12 cellular contexts compared by ENCODE assay signal in the genomic region with DNA sequence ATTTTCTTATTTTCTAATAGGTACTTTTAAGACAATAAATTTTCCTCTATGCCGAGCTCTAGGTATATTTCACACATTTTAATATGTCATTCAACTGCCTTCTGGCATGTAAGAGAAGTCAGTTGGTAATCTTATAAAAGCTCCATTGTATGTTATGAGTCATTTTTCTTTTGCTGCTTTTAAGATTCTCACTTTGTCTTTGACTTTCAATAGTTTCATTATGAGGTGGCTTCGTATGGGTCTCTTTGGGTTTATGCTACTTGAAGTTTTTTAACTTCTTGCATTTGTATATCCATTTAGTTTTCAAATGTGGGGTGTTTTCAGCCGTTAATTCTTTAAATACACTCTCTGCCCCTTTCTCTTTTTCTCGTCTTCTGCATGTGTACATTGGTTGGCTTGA.
DNase-seq lines count a peak whose midpoint lies in the region; ATAC-seq and TF ChIP-seq lines count a peak whose summit lies in the region.
"Had no signal": no experiment of that assay in that cellular context is flagged by ENCODE, and none has a peak within 500 bp of the region (broad histone marks: within the 10 kb centered on the region; RNA-seq: fewer than 3 reads in every experiment).

No MANE protein-coding gene starts in this region.

- no peaks in the 10 kb centered on the region for H3K4me1 ChIP-seq in tibial artery
- no peaks in the 10 kb centered on the region for H3K4me1 ChIP-seq in adrenal gland (replicated peaks in 1 of 2)

- intact Hi-C loops in tibial artery (cut with DNase I; ENCODE audit: low total_unique reads) (no loop called here), adrenal gland (cut with DNase I) (no loop called here)

- no peak for TF ChIP-seq POLR2A in adrenal gland (IDR thresholded peaks at IDR 0.05)

- ATAC-seq in GM18502 (IDR thresholded peaks at IDR 0.05; ENCODE audit: poor library complexity, unreplicated experiment), result peak; percentile 94
- peak; percentile 94 for ATAC-seq in GM19455 (IDR thresholded peaks at IDR 0.05; ENCODE audit: unreplicated experiment)
- ATAC-seq in HG03045 (IDR thresholded peaks at IDR 0.05; ENCODE audit: unreplicated experiment), result peak; percentile 88

- H3K27me3 Mint-ChIP-seq in T-helper 2 cell treated with Interferon-gamma antibody and Interleukin-4, amounts not matched to agents 5 μg/mL and 100 μg/mL, for 36 hours (ENCODE audit: low read depth), result peaks cover 2% of the 10 kb centered on the region

- H3K36me3 ChIP-seq in tibial artery (no peaks in the 10 kb centered on the region), adrenal gland (replicated peaks in 1 of 2) (no peaks in the 10 kb centered on the region)
- H3K36me3 ChIP-seq: cardiac muscle cell had no signal

- H3K4me1 Mint-ChIP-seq in T-helper 2 cell treated with Interferon-gamma antibody and Interleukin-4, amounts not matched to agents 5 μg/mL and 100 μg/mL, for 36 hours (ENCODE audit: low read depth), result peaks cover 21% of the 10 kb centered on the region
- H3K4me1 Mint-ChIP-seq: activated B cell treated with CpG ODN at 0.5 μM for 24 hours had no signal

- H3K4me3 Mint-ChIP-seq in T-helper 2 cell treated with Interferon-gamma antibody and Interleukin-4, amounts not matched to agents 5 μg/mL and 100 μg/mL, for 36 hours, result no peak overlapping the region
- H3K4me3 Mint-ChIP-seq: activated B cell treated with CpG ODN at 0.5 μM for 24 hours; natural killer cell treated with Interleukin-12 subunit alpha and Interleukin-12 subunit beta and Interleukin-15 and Interleukin-18, amount 100 ng/mL, for 72 hours had no signal

- no peak for DNase-seq in T-helper 2 cell treated with Interferon-gamma antibody and Interleukin-4, amounts not matched to agents 5 μg/mL and 100 μg/mL, for 36 hours (ENCODE audit: low spot score)
- DNase-seq in putamen (ENCODE audit: low spot score) (no peak), NCI-H774 (lab: John Stamatoyannopoulos, UW) (no peak), tibial artery (no peak), adrenal gland (no peak)
- DNase-seq: activated B cell treated with CpG ODN at 0.5 μM for 24 hours, NCI-H510A had no signal

- no peak overlapping the region for H3K4me3 ChIP-seq in tibial artery
- H3K4me3 ChIP-seq in adrenal gland, result no peak overlapping the region
- H3K4me3 ChIP-seq: cardiac muscle cell had no signal

- no peaks in the 10 kb centered on the region for H3K36me3 Mint-ChIP-seq in T-helper 2 cell treated with Interferon-gamma antibody and Interleukin-4, amounts not matched to agents 5 μg/mL and 100 μg/mL, for 36 hours (ENCODE audit: low read depth)
- H3K36me3 Mint-ChIP-seq: natural killer cell treated with Interleukin-12 subunit alpha and Interleukin-12 subunit beta and Interleukin-15 and Interleukin-18, amount 100 ng/mL, for 72 hours had no signal

- no peak overlapping the region for H3K27ac ChIP-seq in tibial artery
- no peak overlapping the region for H3K27ac ChIP-seq in adrenal gland
- H3K27ac ChIP-seq: cardiac muscle cell had no signal

- peaks cover 4% of the 10 kb centered on the region for H3K9me3 Mint-ChIP-seq in T-helper 2 cell treated with Interferon-gamma antibody and Interleukin-4, amounts not matched to agents 5 μg/mL and 100 μg/mL, for 36 hours
- H3K9me3 Mint-ChIP-seq: activated B cell treated with CpG ODN at 0.5 μM for 24 hours; natural killer cell treated with Interleukin-12 subunit alpha and Interleukin-12 subunit beta and Interleukin-15 and Interleukin-18, amount 100 ng/mL, for 72 hours had no signal

- H3K9me3 ChIP-seq in tibial artery (no peaks in the 10 kb centered on the region), adrenal gland (replicated peaks in 1 of 3) (no peaks in the 10 kb centered on the region)

- TF ChIP-seq CTCF in tibial artery (IDR thresholded peaks at IDR 0.05), result no peak
- no peak for TF ChIP-seq CTCF in adrenal gland (IDR thresholded peaks at IDR 0.05)

- H3K27me3 ChIP-seq in tibial artery (no peaks in the 10 kb centered on the region), adrenal gland (no peaks in the 10 kb centered on the region)
- H3K27me3 ChIP-seq: cardiac muscle cell had no signal

- peak overlapping the region; percentile 71 for H3K27ac Mint-ChIP-seq in T-helper 2 cell treated with Interferon-gamma antibody and Interleukin-4, amounts not matched to agents 5 μg/mL and 100 μg/mL, for 36 hours
- H3K27ac Mint-ChIP-seq: activated B cell treated with CpG ODN at 0.5 μM for 24 hours; natural killer cell treated with Interleukin-12 subunit alpha and Interleukin-12 subunit beta and Interleukin-15 and Interleukin-18, amount 100 ng/mL, for 72 hours had no signal

- WGBS in adrenal gland, 4 donors, result 76 to 91% (median 79%) methylated on average over 4 of the region's 4 CpGs
